Comparison of ENCODE assay signal across 14 cellular contexts in the genomic region with DNA sequence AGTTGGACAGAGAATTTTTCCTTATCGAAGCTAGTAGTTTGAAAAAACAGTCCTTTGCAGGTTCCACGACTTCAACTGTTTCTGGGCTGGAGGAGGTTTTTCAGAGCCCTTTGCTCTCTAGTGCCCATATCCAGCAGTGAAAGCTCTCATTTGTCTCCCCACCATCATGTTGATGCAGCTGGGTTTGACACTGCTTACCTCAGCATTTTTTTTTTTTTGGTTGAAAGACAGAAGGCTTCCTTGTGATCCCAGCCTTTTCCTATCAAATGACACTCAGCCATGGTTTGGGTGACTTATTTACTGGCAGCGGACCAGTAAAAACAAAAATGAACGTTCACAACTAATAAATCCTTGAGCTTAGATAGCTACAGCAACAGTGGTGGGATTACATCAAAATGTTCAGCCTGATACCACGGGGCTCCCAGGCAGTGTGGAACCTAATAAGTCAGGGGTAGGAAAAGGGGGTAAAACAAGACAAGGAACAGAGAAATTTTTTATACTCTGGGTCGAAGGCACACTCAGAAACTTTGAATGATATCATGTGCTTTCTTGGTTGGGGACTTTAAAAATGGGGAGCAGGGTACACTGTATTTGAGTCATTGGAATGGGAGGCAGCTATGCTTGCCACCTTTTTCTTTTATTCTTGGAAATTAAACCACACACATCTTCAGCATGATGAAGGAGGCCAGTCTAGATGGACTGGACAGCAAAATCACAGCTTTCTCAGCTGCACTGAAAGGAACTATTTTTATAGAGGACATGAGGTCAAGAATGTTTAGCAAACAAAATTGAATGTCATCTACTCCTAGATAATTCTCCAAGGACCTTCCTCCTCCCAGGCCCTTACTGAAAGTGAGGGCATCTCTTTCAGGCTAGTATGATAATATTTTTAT.
A peak's percentile ranks its signal among the peaks of the same experiment; 100 is the strongest.
DNase-seq lines count a peak whose midpoint lies in the region; ATAC-seq, FAIRE-seq and TF ChIP-seq lines count a peak whose summit lies in the region.
"Had no signal": no experiment of that assay in that cellular context is flagged by ENCODE, and none has a peak within 500 bp of the region (broad histone marks: within the 10 kb centered on the region; RNA-seq: fewer than 3 reads in every experiment).

No MANE protein-coding gene starts in this region.

- TF ChIP-seq CTCF in liver (IDR thresholded peaks at IDR 0.05; ENCODE audit: low read depth, low read length, missing input control) (no peak), tibial artery (IDR thresholded peaks at IDR 0.05) (no peak)

- H3K9me3 ChIP-seq in liver (ENCODE audit: control insufficient read depth in 4 of 4, low read length in 3 of 4) (no peaks in the 10 kb centered on the region), tibial artery (no peaks in the 10 kb centered on the region)
- H3K9me3 ChIP-seq: ascending aorta had no signal

- H3K36me3 ChIP-seq in liver (ENCODE audit: control insufficient read depth in 4 of 4, insufficient read depth in 3 of 4, low read depth in 1 of 4, low read length in 3 of 4) (no peaks in the 10 kb centered on the region), tibial artery (no peaks in the 10 kb centered on the region)
- H3K36me3 ChIP-seq: ascending aorta had no signal

- H3K4me3 ChIP-seq in liver (ENCODE audit: low read depth in 1 of 3, low read length in 3 of 3) (no peak overlapping the region), tibial artery (no peak overlapping the region)
- H3K4me3 ChIP-seq: ascending aorta had no signal

- H3K27me3 ChIP-seq in liver (ENCODE audit: control insufficient read depth in 4 of 4, insufficient read depth in 4 of 4, low read length in 3 of 4) (no peaks in the 10 kb centered on the region), tibial artery (no peaks in the 10 kb centered on the region)
- H3K27me3 ChIP-seq: ascending aorta had no signal

- no peak for ATAC-seq in GM21423 (IDR thresholded peaks at IDR 0.05; ENCODE audit: unreplicated experiment)

- intact Hi-C loops in tibial artery (cut with DNase I; ENCODE audit: low total_unique reads) = no loop called here

- WGBS in liver = 58% methylated on average over 6 of the region's 6 CpGs

- no peak overlapping the region for H3K9ac ChIP-seq in liver (ENCODE audit: low read depth in 1 of 2, low read length in 2 of 2)

- H3K4me1 ChIP-seq in liver (ENCODE audit: control insufficient read depth in 4 of 4, insufficient read depth in 4 of 4, low read length in 3 of 4) = peaks cover 0 to 3% (median under 1%) of the 10 kb centered on the region in 4 donors
- H3K4me1 ChIP-seq in tibial artery = peaks cover 0 to 27% (median 11%) of the 10 kb centered on the region in 4 donors
- H3K4me1 ChIP-seq: ascending aorta had no signal

- H3K27ac ChIP-seq in liver (ENCODE audit: low read depth in 1 of 2, low read length in 2 of 2) = no peak overlapping the region
- H3K27ac ChIP-seq in tibial artery = peak overlapping the region; percentile 5 to 7
- H3K27ac ChIP-seq: ascending aorta had no signal

- TF ChIP-seq RAD21 in liver (IDR thresholded peaks at IDR 0.05) = no peak

- DNase-seq in NCI-H2196 (lab: John Stamatoyannopoulos, UW; ENCODE audit: unreplicated experiment) = peak; percentile 40
- no peak for DNase-seq in NCI-H2196 treated with DMSO at 0.1 percent for 48 hours (lab: John Stamatoyannopoulos, UW; ENCODE audit: unreplicated experiment)
- DNase-seq in tibial artery = peak in 1 of 2 donors; percentile 19
- no peak for DNase-seq in activated CD4-positive, CD25-positive, alpha-beta regulatory T cell (lab: John Stamatoyannopoulos, UW)
- DNase-seq in kidney glomerular epithelial cell (lab: John Stamatoyannopoulos, UW) = no peak
- DNase-seq: activated CD4-positive, alpha-beta T cell treated with anti-CD3 and anti-CD28 coated beads, Interleukin-2, amount 50 U/mL, for 1 hour; effector memory CD4-positive, alpha-beta T cell; NCI-H510A treated with DMSO at 0.1 percent for 48 hours; stimulated activated CD4-positive, alpha-beta T cell treated with anti-CD3 and anti-CD28 coated beads, Interleukin-1b, Interleukin-23, amount 100 ng/mL, for 48 hours had no signal

- FAIRE-seq in endometrium (lab: Jason Lieb, UNC) = peak; percentile 29
- FAIRE-seq: RCC 7860 had no signal

TF ChIP-seq in liver, 16 proteins besides CTCF, POLR2A, EP300 and RAD21:
- TF ChIP-seq, protein P1, sequence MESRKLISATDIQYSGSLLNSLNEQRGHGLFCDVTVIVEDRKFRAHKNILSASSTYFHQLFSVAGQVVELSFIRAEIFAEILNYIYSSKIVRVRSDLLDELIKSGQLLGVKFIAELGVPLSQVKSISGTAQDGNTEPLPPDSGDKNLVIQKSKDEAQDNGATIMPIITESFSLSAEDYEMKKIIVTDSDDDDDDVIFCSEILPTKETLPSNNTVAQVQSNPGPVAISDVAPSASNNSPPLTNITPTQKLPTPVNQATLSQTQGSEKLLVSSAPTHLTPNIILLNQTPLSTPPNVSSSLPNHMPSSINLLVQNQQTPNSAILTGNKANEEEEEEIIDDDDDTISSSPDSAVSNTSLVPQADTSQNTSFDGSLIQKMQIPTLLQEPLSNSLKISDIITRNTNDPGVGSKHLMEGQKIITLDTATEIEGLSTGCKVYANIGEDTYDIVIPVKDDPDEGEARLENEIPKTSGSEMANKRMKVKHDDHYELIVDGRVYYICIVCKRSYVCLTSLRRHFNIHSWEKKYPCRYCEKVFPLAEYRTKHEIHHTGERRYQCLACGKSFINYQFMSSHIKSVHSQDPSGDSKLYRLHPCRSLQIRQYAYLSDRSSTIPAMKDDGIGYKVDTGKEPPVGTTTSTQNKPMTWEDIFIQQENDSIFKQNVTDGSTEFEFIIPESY (IDR thresholded peaks at IDR 0.05) = no peak
- peak; percentile 42 for TF ChIP-seq NR2F2 (IDR thresholded peaks at IDR 0.05)

Comparison
In these comparisons a context has a peak if more than half of its experiments do, and no peak if none do; other contexts are left out.
1. H3K27ac ChIP-seq: peak in tibial artery (2 of 2); none in liver (0 of 2).